3 cellular contexts compared by ENCODE assay signal in the genomic region with DNA sequence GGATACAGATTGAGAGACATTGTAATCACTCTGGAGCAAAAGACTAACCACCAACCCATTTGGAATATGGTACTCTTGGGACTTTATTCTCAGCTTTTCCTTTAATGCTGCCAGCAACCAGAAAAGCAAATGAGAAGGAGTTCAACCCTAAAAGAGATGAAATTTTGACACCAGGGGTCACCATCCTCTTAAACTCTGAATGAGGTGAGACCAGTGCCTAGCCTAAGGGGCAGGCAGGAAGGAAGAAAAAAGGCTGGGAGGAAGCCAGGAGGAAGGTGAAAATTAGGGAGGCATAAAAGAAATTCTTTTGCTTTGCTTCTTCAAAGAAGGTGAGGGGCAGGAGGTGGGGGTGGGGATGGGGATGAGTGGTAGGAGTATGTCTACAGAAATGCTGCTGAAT.
TF ChIP-seq lines count a peak whose summit lies in the region.

No MANE protein-coding gene starts in this region.

TF ChIP-seq in IMR-90, 13 proteins besides CTCF, POLR2A, EP300 and RAD21:
- no peak for TF ChIP-seq CEBPB (IDR thresholded peaks at IDR 0.05; ENCODE audit: low read depth, low read length)
- TF ChIP-seq BHLHE40 (IDR thresholded peaks at IDR 0.05; ENCODE audit: low read depth, low read length), result no peak
- TF ChIP-seq NFE2L2 (IDR thresholded peaks at IDR 0.05; ENCODE audit: low read depth, low read length), result no peak
- no peak for TF ChIP-seq SMC3 (IDR thresholded peaks at IDR 0.05; ENCODE audit: low read depth, low read length)
- TF ChIP-seq RCOR1 (IDR thresholded peaks at IDR 0.05; ENCODE audit: insufficient replicate concordance, low read length), result no peak
- TF ChIP-seq MAFK (IDR thresholded peaks at IDR 0.05; ENCODE audit: low read depth, low read length), result no peak
- no peak for TF ChIP-seq FOS (IDR thresholded peaks at IDR 0.05; ENCODE audit: low read depth, low read length)
- TF ChIP-seq, protein P1, sequence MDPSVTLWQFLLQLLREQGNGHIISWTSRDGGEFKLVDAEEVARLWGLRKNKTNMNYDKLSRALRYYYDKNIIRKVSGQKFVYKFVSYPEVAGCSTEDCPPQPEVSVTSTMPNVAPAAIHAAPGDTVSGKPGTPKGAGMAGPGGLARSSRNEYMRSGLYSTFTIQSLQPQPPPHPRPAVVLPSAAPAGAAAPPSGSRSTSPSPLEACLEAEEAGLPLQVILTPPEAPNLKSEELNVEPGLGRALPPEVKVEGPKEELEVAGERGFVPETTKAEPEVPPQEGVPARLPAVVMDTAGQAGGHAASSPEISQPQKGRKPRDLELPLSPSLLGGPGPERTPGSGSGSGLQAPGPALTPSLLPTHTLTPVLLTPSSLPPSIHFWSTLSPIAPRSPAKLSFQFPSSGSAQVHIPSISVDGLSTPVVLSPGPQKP (IDR thresholded peaks at IDR 0.05; ENCODE audit: borderline replicate concordance, low read depth, low read length), result no peak
- TF ChIP-seq, protein P2, sequence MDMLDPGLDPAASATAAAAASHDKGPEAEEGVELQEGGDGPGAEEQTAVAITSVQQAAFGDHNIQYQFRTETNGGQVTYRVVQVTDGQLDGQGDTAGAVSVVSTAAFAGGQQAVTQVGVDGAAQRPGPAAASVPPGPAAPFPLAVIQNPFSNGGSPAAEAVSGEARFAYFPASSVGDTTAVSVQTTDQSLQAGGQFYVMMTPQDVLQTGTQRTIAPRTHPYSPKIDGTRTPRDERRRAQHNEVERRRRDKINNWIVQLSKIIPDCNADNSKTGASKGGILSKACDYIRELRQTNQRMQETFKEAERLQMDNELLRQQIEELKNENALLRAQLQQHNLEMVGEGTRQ (IDR thresholded peaks at IDR 0.05; ENCODE audit: low read depth, low read length), result no peak
- no peak for TF ChIP-seq MAZ (IDR thresholded peaks at IDR 0.05; ENCODE audit: borderline replicate concordance, low read depth, low read length)
- no peak for TF ChIP-seq RFX5 (IDR thresholded peaks at IDR 0.05; ENCODE audit: low read depth, low read length)
- no peak for TF ChIP-seq CHD1 (IDR thresholded peaks at IDR 0.05; ENCODE audit: low read depth, low read length)
- TF ChIP-seq MXI1 (IDR thresholded peaks at IDR 0.05; ENCODE audit: borderline replicate concordance, low read depth, low read length), result no peak
TF ChIP-seq in IMR-90: peak in this region for 0.

TF ChIP-seq in H1, 55 proteins besides CTCF, POLR2A, EP300 and RAD21:
- TF ChIP-seq CEBPB (IDR thresholded peaks at IDR 0.05; ENCODE audit: low read depth, low read length) (no peak), ZNF274 (IDR thresholded peaks at IDR 0.05; ENCODE audit: borderline replicate concordance, extremely low read depth, low read length) (no peak), CREB1 (IDR thresholded peaks at IDR 0.05) (no peak), CBX8 (IDR thresholded peaks at IDR 0.05; ENCODE audit: borderline replicate concordance, low read depth, low read length) (no peak), RBBP5 (IDR thresholded peaks at IDR 0.05; ENCODE audit: borderline replicate concordance, low read depth, low read length) (no peak), SP1 (IDR thresholded peaks at IDR 0.05; ENCODE audit: low read depth, low read length) (no peak), JUND (IDR thresholded peaks at IDR 0.05; ENCODE audit: low read length) (no peak), HDAC2 (IDR thresholded peaks at IDR 0.05; ENCODE audit: borderline replicate concordance in 1 of 2, low read depth in 2 of 2, low read length in 2 of 2) (no peak)

TF ChIP-seq in neural cell, 6 proteins besides CTCF, POLR2A, EP300 and RAD21:
- TF ChIP-seq, protein P3, sequence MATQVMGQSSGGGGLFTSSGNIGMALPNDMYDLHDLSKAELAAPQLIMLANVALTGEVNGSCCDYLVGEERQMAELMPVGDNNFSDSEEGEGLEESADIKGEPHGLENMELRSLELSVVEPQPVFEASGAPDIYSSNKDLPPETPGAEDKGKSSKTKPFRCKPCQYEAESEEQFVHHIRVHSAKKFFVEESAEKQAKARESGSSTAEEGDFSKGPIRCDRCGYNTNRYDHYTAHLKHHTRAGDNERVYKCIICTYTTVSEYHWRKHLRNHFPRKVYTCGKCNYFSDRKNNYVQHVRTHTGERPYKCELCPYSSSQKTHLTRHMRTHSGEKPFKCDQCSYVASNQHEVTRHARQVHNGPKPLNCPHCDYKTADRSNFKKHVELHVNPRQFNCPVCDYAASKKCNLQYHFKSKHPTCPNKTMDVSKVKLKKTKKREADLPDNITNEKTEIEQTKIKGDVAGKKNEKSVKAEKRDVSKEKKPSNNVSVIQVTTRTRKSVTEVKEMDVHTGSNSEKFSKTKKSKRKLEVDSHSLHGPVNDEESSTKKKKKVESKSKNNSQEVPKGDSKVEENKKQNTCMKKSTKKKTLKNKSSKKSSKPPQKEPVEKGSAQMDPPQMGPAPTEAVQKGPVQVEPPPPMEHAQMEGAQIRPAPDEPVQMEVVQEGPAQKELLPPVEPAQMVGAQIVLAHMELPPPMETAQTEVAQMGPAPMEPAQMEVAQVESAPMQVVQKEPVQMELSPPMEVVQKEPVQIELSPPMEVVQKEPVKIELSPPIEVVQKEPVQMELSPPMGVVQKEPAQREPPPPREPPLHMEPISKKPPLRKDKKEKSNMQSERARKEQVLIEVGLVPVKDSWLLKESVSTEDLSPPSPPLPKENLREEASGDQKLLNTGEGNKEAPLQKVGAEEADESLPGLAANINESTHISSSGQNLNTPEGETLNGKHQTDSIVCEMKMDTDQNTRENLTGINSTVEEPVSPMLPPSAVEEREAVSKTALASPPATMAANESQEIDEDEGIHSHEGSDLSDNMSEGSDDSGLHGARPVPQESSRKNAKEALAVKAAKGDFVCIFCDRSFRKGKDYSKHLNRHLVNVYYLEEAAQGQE (IDR thresholded peaks at IDR 0.05; ENCODE audit: borderline replicate concordance), result peak; percentile 73
- no peak for TF ChIP-seq POLR2AphosphoS5 (IDR thresholded peaks at IDR 0.05)
